37 cellular contexts compared by ENCODE assay signal in genomic region chrX:141183000-141183399, GRCh38. TPM values are rescaled to one million over a fixed set of nuclear protein-coding genes. Genes with fewer than 3 reads are reported as not detected.
"Had no signal": no experiment of that assay in that cellular context is flagged by ENCODE, and none has a peak within 500 bp of the region (broad histone marks: within the 10 kb centered on the region; RNA-seq: fewer than 3 reads in every experiment).

No MANE protein-coding gene starts in this region.

- H3K4me3 ChIP-seq: MG63, PC-9, SJCRH30, SK-N-MC had no signal

- H3K27me3 ChIP-seq: MG63, SJCRH30 had no signal

- H3K9me3 ChIP-seq: MG63, SJCRH30 had no signal

- ATAC-seq: Panc1, Right ventricle myocardium inferior, SK-N-SH treated with all-trans-retinoic acid at 6 μM for 48 hours, T-cell had no signal

- H3K4me3 Mint-ChIP-seq: T-cell had no signal

- H3K27ac Mint-ChIP-seq: T-cell had no signal

- FAIRE-seq: RCC 7860 had no signal

- H2AFZ ChIP-seq: PC-9 had no signal

- H3K4me2 ChIP-seq: PC-9 had no signal

- H3K36me3 ChIP-seq: MG63, SJCRH30 had no signal

- H3K27ac ChIP-seq: PC-9, RWPE1, SJCRH30, SK-N-MC had no signal

- H3K4me1 ChIP-seq: SJCRH30 had no signal

- DNase-seq: Kasumi-1, MG63, NCI-H1048, NCI-H1092 treated with DMSO at 0.1 percent for 48 hours, NCI-H1105 treated with DMSO at 0.1 percent for 48 hours, NCI-H1417, NCI-H1436, NCI-H146, NCI-H1694, NCI-H187, NCI-H1930, NCI-H2029 treated with DMSO at 0.1 percent for 48 hours, NCI-H2081 treated with DMSO at 0.1 percent for 48 hours, NCI-H2107, NCI-H2171 treated with DMSO at 0.1 percent for 48 hours, NCI-H2227 treated with DMSO at 0.1 percent for 48 hours, NCI-H345, NCI-H446 treated with DMSO at 0.1 percent for 48 hours, NCI-H510A, NCI-H524, NCI-H526, NCI-H69, NCI-H748 treated with DMSO at 0.1 percent for 48 hours, NCI-H82, PC-9, SHP77, SIG-M5, SJCRH30, T-cell had no signal

- H3K36me3 Mint-ChIP-seq: T-cell had no signal

- H3K9me3 Mint-ChIP-seq: T-cell had no signal

RNA-seq across cellular contexts. Expression of gene LDOC1, which starts 6.1 kb away (rescaled TPM):
- total RNA-seq: OCI-LY7 had no signal

RNA-seq across cellular contexts. Expression of gene SPANXC, which starts 59.3 kb away (rescaled TPM):
- total RNA-seq: OCI-LY7, Right ventricle myocardium inferior, SJCRH30, SK-MEL-5, T-cell had no signal
